In genomic region chr12:114409796-114410520, GRCh38 we compare ENCODE assay signal across 14 cellular contexts. TPM values are rescaled to one million over a fixed set of nuclear protein-coding genes. Genes with fewer than 3 reads are reported as not detected.
DNase-seq lines count a peak whose midpoint lies in the region; ATAC-seq and TF ChIP-seq lines count a peak whose summit lies in the region.
"Had no signal": no experiment of that assay in that cellular context is flagged by ENCODE, and none has a peak within 500 bp of the region (broad histone marks: within the 10 kb centered on the region; RNA-seq: fewer than 3 reads in every experiment).

No MANE protein-coding gene starts in this region.

- H3K4me3 ChIP-seq in fibroblast of pulmonary artery (replicated peaks; ENCODE audit: low read depth, low read length) (peak overlapping the region; percentile 65), rectal smooth muscle tissue (ENCODE audit: low read length) (peak overlapping the region; percentile 55), transverse colon (peak overlapping the region in 2 of 4 donors; percentile 3 to 50)

- TF ChIP-seq CTCF in HFFc6 (IDR thresholded peaks at IDR 0.05), result no peak
- TF ChIP-seq CTCF in fibroblast of pulmonary artery (IDR thresholded peaks at IDR 0.05; ENCODE audit: low read length, missing control alignments), result no peak
- no peak for TF ChIP-seq CTCF in transverse colon (IDR thresholded peaks at IDR 0.05)

- no peak for TF ChIP-seq EP300 in transverse colon (IDR thresholded peaks at IDR 0.05; ENCODE audit: low read depth)

- H3K4me1 ChIP-seq in rectal smooth muscle tissue (ENCODE audit: control insufficient read depth, insufficient read depth, low read length) (no peaks in the 10 kb centered on the region), transverse colon (peaks cover 0 to 22% (median 11%) of the 10 kb centered on the region in 4 donors)

- H3K9ac ChIP-seq in rectal smooth muscle tissue (ENCODE audit: low read length), result no peak overlapping the region

- H3K4me1 Mint-ChIP-seq in HFFc6 (ENCODE audit: low read depth), result peaks cover 46% of the 10 kb centered on the region

- no peak overlapping the region for H3K27ac ChIP-seq in rectal smooth muscle tissue (ENCODE audit: low read depth, low read length)
- H3K27ac ChIP-seq in transverse colon, result no peak overlapping the region

- TF ChIP-seq POLR2A in transverse colon (IDR thresholded peaks at IDR 0.05), result no peak

- ATAC-seq in HG03039 (IDR thresholded peaks at IDR 0.05; ENCODE audit: unreplicated experiment), result no peak

- 9 to 11% methylated on average over 13 to 16 of the region's 16 CpGs for WGBS in transverse colon (ENCODE audit: low coverage in 1 of 2), 2 donors

- H3K27me3 Mint-ChIP-seq in HFFc6 (ENCODE audit: insufficient read depth), result peaks cover 10% of the 10 kb centered on the region

- H3K27me3 ChIP-seq in rectal smooth muscle tissue (ENCODE audit: control insufficient read depth, insufficient read depth, low read length) (peaks cover 53% of the 10 kb centered on the region), transverse colon (peaks cover 100% of the 10 kb centered on the region)

- peak overlapping the region; percentile 92 for H3K27ac Mint-ChIP-seq in HFFc6

- H3K9me3 Mint-ChIP-seq in HFFc6, result no peaks in the 10 kb centered on the region

- DNase-seq in EH (ENCODE audit: low read depth) (peak; percentile 44), HFFc6 (no peak), fibroblast of pulmonary artery (ENCODE audit: low read depth) (peak; percentile 26), transverse colon (no peak)
- DNase-seq in stimulated activated naive CD4-positive, alpha-beta T cell treated with Interleukin-2 at 50 U/mL for 16 hours (lab: John Stamatoyannopoulos, UW), result no peak
- DNase-seq: activated T-cell treated with anti-CD3 and anti-CD28 coated beads, Interleukin-2, amount 50 U/mL, for 48 hours; foreskin melanocyte; NCI-H524; stimulated activated CD4-positive, alpha-beta T cell treated with anti-CD3 and anti-CD28 coated beads, Interleukin-4, amount 100 ng/mL, for 4 hours; substantia nigra had no signal

- peak overlapping the region; percentile 99 for H3K4me3 Mint-ChIP-seq in HFFc6

- H3K36me3 ChIP-seq in rectal smooth muscle tissue (ENCODE audit: control insufficient read depth, insufficient read depth, low read length), result no peaks in the 10 kb centered on the region
- H3K36me3 ChIP-seq in transverse colon, result no peaks in the 10 kb centered on the region

- intact Hi-C loops in transverse colon (cut with DNase I; ENCODE audit: low total_unique reads), result no loop called here

- peaks cover 21% of the 10 kb centered on the region for H3K36me3 Mint-ChIP-seq in HFFc6 (ENCODE audit: low read depth)

- in situ Hi-C loops in transverse colon (cut with MboI; ENCODE audit: low pct_ligation_motif_present in 1 of 4, low pct_unique_long_range_greater_than_20kb in 1 of 4, low sequenced_read_pairs in 3 of 4), result no loop called here

- no peaks in the 10 kb centered on the region for H3K9me3 ChIP-seq in transverse colon

RNA-seq across cellular contexts. Expression of gene TBX5, which starts 4.0 kb away (rescaled TPM):
- total RNA-seq in HFFc6 (2021; fragmentation: NEBNext Ultra II Directional; extraction: Animal tissue kit (Norgen Biotek cat#: 25700)), result 10 to 100 TPM; 20.7 to 27.8 (median 24.3) TPM
- not detected for total RNA-seq in transverse colon
- total RNA-seq: cerebellum, left lobe of liver had no signal

Comparison
In these comparisons a context has a peak if more than half of its experiments do, and no peak if none do; other contexts are left out.
1. DNase-seq: peak in EH (single experiment) and fibroblast of pulmonary artery (single experiment); none in HFFc6 (single experiment), transverse colon (single experiment) and stimulated activated naive CD4-positive, alpha-beta T cell treated with Interleukin-2 at 50 U/mL for 16 hours (single experiment).
2. RNA of gene TBX5, which starts 4.0 kb away (total RNA-seq): 20.7 to 27.8 TPM in HFFc6; not detected in transverse colon; every median in the first group is over 10 times any median in the second.